In the genomic region with DNA sequence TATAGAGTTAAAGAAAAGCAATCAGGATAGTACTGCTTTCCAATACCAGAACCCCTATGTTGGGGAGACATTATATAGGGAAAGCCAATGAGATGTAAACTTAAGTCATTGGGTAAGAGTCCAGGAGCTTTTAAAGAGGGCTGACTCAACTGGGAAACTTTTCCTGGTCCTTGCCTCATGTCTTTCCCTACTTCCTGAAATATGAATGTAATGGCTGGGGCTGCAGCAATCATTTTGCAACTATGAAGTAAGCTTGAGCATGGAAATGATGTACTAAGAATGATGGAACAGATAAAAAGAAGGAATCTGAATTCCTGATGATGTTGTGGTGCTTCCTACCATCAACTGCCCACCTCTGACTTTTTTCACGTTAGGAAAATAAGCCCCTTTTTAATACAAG, we compare ENCODE assay signal across 1 cellular context.
TF ChIP-seq lines count a peak whose summit lies in the region.

No MANE protein-coding gene starts in this region.

TF ChIP-seq in K562, 482 proteins besides CTCF, POLR2A, EP300 and RAD21:
- TF ChIP-seq ZNF609 (CRISPR knock-in tag; IDR thresholded peaks at IDR 0.05; ENCODE audit: borderline replicate concordance) = no peak
- no peak for TF ChIP-seq RERE (CRISPR knock-in tag; IDR thresholded peaks at IDR 0.05; ENCODE audit: borderline replicate concordance)
- no peak for TF ChIP-seq BHLHE40 (IDR thresholded peaks at IDR 0.05; ENCODE audit: low read length)
- no peak for TF ChIP-seq IFI16 (CRISPR knock-in tag; IDR thresholded peaks at IDR 0.05)
- TF ChIP-seq RBM25 (IDR thresholded peaks at IDR 0.05; ENCODE audit: low read depth, low read length, severe bottlenecking) = peak; percentile 74
TF ChIP-seq in K562: peak in this region for 1.
